In the genomic region with DNA sequence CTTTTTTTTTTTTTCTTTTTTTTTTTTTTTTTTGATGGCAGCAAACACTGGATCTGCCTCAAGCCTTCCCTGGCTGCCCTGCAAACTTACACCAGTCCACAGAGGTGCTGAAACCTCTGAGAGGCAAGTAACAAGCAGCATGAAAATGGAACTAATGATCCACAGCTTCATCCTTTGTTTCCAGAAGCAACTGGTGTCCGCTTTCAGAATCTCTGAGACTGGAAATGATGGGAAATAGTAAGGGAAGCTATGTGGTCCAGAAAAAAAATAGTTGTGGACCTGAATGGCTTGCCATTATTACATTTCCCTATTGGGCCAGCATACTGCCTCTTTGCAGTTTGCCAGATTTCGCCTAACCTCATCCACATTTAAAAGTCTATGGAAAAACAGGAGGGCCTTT, we compare ENCODE assay signal across 10 cellular contexts.
DNase-seq lines count a peak whose midpoint lies in the region; ATAC-seq and TF ChIP-seq lines count a peak whose summit lies in the region.
"Had no signal": no experiment of that assay in that cellular context is flagged by ENCODE, and none has a peak within 500 bp of the region (broad histone marks: within the 10 kb centered on the region; RNA-seq: fewer than 3 reads in every experiment).

No MANE protein-coding gene starts in this region.

- in situ Hi-C loops in gastrocnemius medialis (cut with MboI; ENCODE audit: low sequenced_read_pairs in 4 of 4): no loop called here

- H3K36me3 ChIP-seq in hepatocyte (replicated peaks; ENCODE audit: insufficient read depth, low read depth): no peaks in the 10 kb centered on the region
- no peaks in the 10 kb centered on the region for H3K36me3 ChIP-seq in gastrocnemius medialis
- H3K36me3 ChIP-seq: thyroid gland had no signal

- H3K9me3 ChIP-seq in hepatocyte (ENCODE audit: low read depth) (no peaks in the 10 kb centered on the region), gastrocnemius medialis (no peaks in the 10 kb centered on the region)
- H3K9me3 ChIP-seq: thyroid gland had no signal

- intact Hi-C loops in gastrocnemius medialis (cut with DNase I; ENCODE audit: low total_unique reads): loop anchor here (2.0 kb wide), 1 partner anchor 60 kb away; no protein-coding TSS in a partner anchor

- H3K4me1 ChIP-seq in hepatocyte (ENCODE audit: insufficient read depth) (peaks cover 35% of the 10 kb centered on the region), gastrocnemius medialis (peaks cover 5 to 13% of the 10 kb centered on the region in 2 donors)

- H3K79me2 ChIP-seq in hepatocyte: no peaks in the 10 kb centered on the region

- no peaks in the 10 kb centered on the region for H3K9me3 Mint-ChIP-seq in activated T-helper 17 cell treated with anti-CD3 and anti-CD28 coated beads, Interleukin-2, amount 50 U/mL, for 72 hours
- no peaks in the 10 kb centered on the region for H3K9me3 Mint-ChIP-seq in stimulated activated naive B cell treated with anti-CD40 and anti-IgM and Interleukin-4, amounts not matched to agents 10 μg/mL and 1 μg/mL and 100 μg/mL, for 72 hours

- H3K27me3 ChIP-seq in hepatocyte (no peaks in the 10 kb centered on the region), gastrocnemius medialis (peaks cover 0 to 4% (median 0%) of the 10 kb centered on the region in 3 donors)
- H3K27me3 ChIP-seq: thyroid gland had no signal

- H3K4me2 ChIP-seq in hepatocyte: peak overlapping the region; percentile 71

- H3K4me3 ChIP-seq in hepatocyte (no peak overlapping the region), gastrocnemius medialis (no peak overlapping the region)
- H3K4me3 ChIP-seq: thyroid gland had no signal

- ATAC-seq in activated T-helper 17 cell treated with anti-CD3 and anti-CD28 coated beads, Interleukin-2, amount 50 U/mL, for 72 hours (replicated peaks): no peak
- ATAC-seq in gastrocnemius medialis: no peak
- no peak for ATAC-seq in HG02588 (IDR thresholded peaks at IDR 0.05; ENCODE audit: unreplicated experiment)
- ATAC-seq in stimulated activated naive B cell treated with anti-CD40 and anti-IgM and Interleukin-4, amounts not matched to agents 10 μg/mL and 1 μg/mL and 100 μg/mL, for 72 hours (replicated peaks): no peak

- H4K20me1 ChIP-seq in hepatocyte (ENCODE audit: insufficient read depth, poor library complexity, severe bottlenecking): no peaks in the 10 kb centered on the region

- peak overlapping the region; percentile 3 for H2AFZ ChIP-seq in hepatocyte

- H3K9me2 ChIP-seq in hepatocyte (replicated peaks; ENCODE audit: insufficient read depth): no peaks in the 10 kb centered on the region

- no peak for TF ChIP-seq POLR2A in gastrocnemius medialis (IDR thresholded peaks at IDR 0.05)

- no peaks in the 10 kb centered on the region for H3K36me3 Mint-ChIP-seq in activated T-helper 17 cell treated with anti-CD3 and anti-CD28 coated beads, Interleukin-2, amount 50 U/mL, for 72 hours (ENCODE audit: low read depth)
- H3K36me3 Mint-ChIP-seq in stimulated activated naive B cell treated with anti-CD40 and anti-IgM and Interleukin-4, amounts not matched to agents 10 μg/mL and 1 μg/mL and 100 μg/mL, for 72 hours: peaks cover 0 to 3% of the 10 kb centered on the region in 2 donors

- peak overlapping the region; percentile 89 for H3K27ac ChIP-seq in hepatocyte
- H3K27ac ChIP-seq in gastrocnemius medialis: peak overlapping the region; percentile 35 to 54 (median 42)

- 47% methylated on average over 2 of the region's 2 CpGs for WGBS in hepatocyte (ENCODE audit: low lambda C conversion rate, missing lambda C conversion rate)

- H3K27me3 Mint-ChIP-seq in activated T-helper 17 cell treated with anti-CD3 and anti-CD28 coated beads, Interleukin-2, amount 50 U/mL, for 72 hours: peaks cover 46% of the 10 kb centered on the region
- peaks cover 5 to 33% of the 10 kb centered on the region in 2 donors for H3K27me3 Mint-ChIP-seq in stimulated activated naive B cell treated with anti-CD40 and anti-IgM and Interleukin-4, amounts not matched to agents 10 μg/mL and 1 μg/mL and 100 μg/mL, for 72 hours

- peaks cover 25% of the 10 kb centered on the region for H3K4me1 Mint-ChIP-seq in activated T-helper 17 cell treated with anti-CD3 and anti-CD28 coated beads, Interleukin-2, amount 50 U/mL, for 72 hours
- H3K4me1 Mint-ChIP-seq in stimulated activated naive B cell treated with anti-CD40 and anti-IgM and Interleukin-4, amounts not matched to agents 10 μg/mL and 1 μg/mL and 100 μg/mL, for 72 hours: peaks cover 23 to 61% of the 10 kb centered on the region in 2 donors

- no peak for TF ChIP-seq CTCF in hepatocyte (IDR thresholded peaks at IDR 0.05; ENCODE audit: poor library complexity)
- TF ChIP-seq CTCF in gastrocnemius medialis (IDR thresholded peaks at IDR 0.05 in 4 of 5, conservative IDR thresholded peaks at IDR 0.05 in 1 of 5): no peak

- peak overlapping the region; percentile 55 for H3K27ac Mint-ChIP-seq in activated T-helper 17 cell treated with anti-CD3 and anti-CD28 coated beads, Interleukin-2, amount 50 U/mL, for 72 hours
- no peak overlapping the region for H3K27ac Mint-ChIP-seq in stimulated activated naive B cell treated with anti-CD40 and anti-IgM and Interleukin-4, amounts not matched to agents 10 μg/mL and 1 μg/mL and 100 μg/mL, for 72 hours

- peak overlapping the region; percentile 4 for H3K4me3 Mint-ChIP-seq in activated T-helper 17 cell treated with anti-CD3 and anti-CD28 coated beads, Interleukin-2, amount 50 U/mL, for 72 hours
- H3K4me3 Mint-ChIP-seq in stimulated activated naive B cell treated with anti-CD40 and anti-IgM and Interleukin-4, amounts not matched to agents 10 μg/mL and 1 μg/mL and 100 μg/mL, for 72 hours: no peak overlapping the region

- DNase-seq in EH (ENCODE audit: low read depth) (peak; percentile 28), hepatocyte (ENCODE audit: low spot score) (no peak), gastrocnemius medialis (no peak), NCI-H128 (lab: John Stamatoyannopoulos, UW; ENCODE audit: unreplicated experiment) (no peak), RKO (ENCODE audit: low spot score) (no peak)
- no peak for DNase-seq in stimulated activated naive B cell treated with anti-CD40 and anti-IgM and Interleukin-4, amounts not matched to agents 10 μg/mL and 1 μg/mL and 100 μg/mL, for 72 hours
- DNase-seq: activated CD8-positive, alpha-beta memory T cell treated with anti-CD3 and anti-CD28 coated beads, Interleukin-2, amount 50 U/mL, for 4 hours; thyroid gland had no signal
